ENCODE assay signal across 8 cellular contexts in genomic region chr14:88667555-88668273, GRCh38.
DNase-seq lines count a peak whose midpoint lies in the region; ATAC-seq lines count a peak whose summit lies in the region.

No MANE protein-coding gene starts in this region.

- ATAC-seq in GM19397 (IDR thresholded peaks at IDR 0.05; ENCODE audit: unreplicated experiment) (peak; percentile 78), HG03439 (IDR thresholded peaks at IDR 0.05; ENCODE audit: unreplicated experiment) (peak; percentile 91)

- DNase-seq in COLO668 (lab: John Stamatoyannopoulos, UW; ENCODE audit: unreplicated experiment), result peak; percentile 54
- DNase-seq in NCI-H345 treated with DMSO at 0.1 percent for 48 hours (lab: John Stamatoyannopoulos, UW; ENCODE audit: unreplicated experiment), result peak; percentile 69
- DNase-seq in activated CD4-positive, alpha-beta T cell treated with anti-CD3 and anti-CD28 coated beads for 4 hours, result peak; percentile 41 to 51
- peak; percentile 61 to 76 for DNase-seq in dermis microvascular lymphatic vessel endothelial cell (ENCODE audit: low read depth in 2 of 2)
- DNase-seq in lung microvascular endothelial cell (ENCODE audit: low read depth in 2 of 2), result peak; percentile 77 to 84
- DNase-seq in stimulated activated CD8-positive, alpha-beta memory T cell treated with anti-CD3 and anti-CD28 coated beads, Interleukin-4, amount 100 ng/mL, for 48 hours, result peak; percentile 47

Comparison
In these comparisons a context has a peak if more than half of its experiments do, and no peak if none do; other contexts are left out.
1. Peak in every context shown above with its lines: DNase-seq and ATAC-seq.